ENCODE assay signal across 7 cellular contexts in genomic region chr20:31740208-31740607, GRCh38. TPM values are rescaled to one million over a fixed set of nuclear protein-coding genes. Genes with fewer than 3 reads are reported as not detected.
DNase-seq lines count a peak whose midpoint lies in the region; TF ChIP-seq lines count a peak whose summit lies in the region.

No MANE protein-coding gene starts in this region.

- H3K4me3 ChIP-seq in GM06990 (replicated peaks; ENCODE audit: low read depth, low read length) (peak overlapping the region; percentile 87), Loucy (ENCODE audit: low read length, poor library complexity, severe bottlenecking) (peak overlapping the region; percentile 96), brain microvascular endothelial cell (ENCODE audit: low read depth, low read length) (peak overlapping the region; percentile 99), neuronal stem cell (ENCODE audit: low read length in 2 of 2) (peak overlapping the region; percentile 73 to 75)

- H3K9ac ChIP-seq in Loucy (ENCODE audit: low read depth, low read length, poor library complexity, severe bottlenecking) (peak overlapping the region; percentile 93), neuronal stem cell (ENCODE audit: low read depth, low read length, poor library complexity) (no peak overlapping the region)

- no peak overlapping the region for H4K91ac ChIP-seq in neuronal stem cell (ENCODE audit: low read depth, low read length, poor library complexity)

- peaks cover 23% of the 10 kb centered on the region for H4K20me1 ChIP-seq in Loucy (ENCODE audit: insufficient read depth, low read length, poor library complexity, severe bottlenecking)

- no peak overlapping the region for H2AK5ac ChIP-seq in neuronal stem cell (ENCODE audit: low read depth, low read length)

- H3F3A ChIP-seq in Loucy (ENCODE audit: low read depth): no peaks in the 10 kb centered on the region

- peaks cover 69% of the 10 kb centered on the region for H3K79me2 ChIP-seq in Loucy (ENCODE audit: insufficient read depth, low read length)

- H3K23ac ChIP-seq in neuronal stem cell (ENCODE audit: low read depth, low read length, poor library complexity): no peak overlapping the region

- H2BK5ac ChIP-seq in neuronal stem cell (ENCODE audit: low read length): no peak overlapping the region

- H4K8ac ChIP-seq in neuronal stem cell (ENCODE audit: low read depth, low read length): no peak overlapping the region

- TF ChIP-seq CTCF in GM06990 (IDR thresholded peaks at IDR 0.05; ENCODE audit: insufficient read depth, low read length, poor library complexity, severe bottlenecking) (no peak), Loucy (conservative IDR thresholded peaks at IDR 0.05; ENCODE audit: low read length) (no peak), brain microvascular endothelial cell (IDR thresholded peaks at IDR 0.05; ENCODE audit: low read depth, low read length, missing control alignments) (no peak)

- H3K9me2 ChIP-seq in Loucy (replicated peaks; ENCODE audit: low read depth, low read length): no peaks in the 10 kb centered on the region

- H2BK120ac ChIP-seq in neuronal stem cell (ENCODE audit: low read depth, low read length): no peak overlapping the region

- DNase-seq in GM06990 (ENCODE audit: extremely low read depth, insufficient read length) (peak; percentile 34), brain microvascular endothelial cell (peak; percentile 62), neuronal stem cell (ENCODE audit: low spot score) (no peak), HUDEP-2 (lab: John Stamatoyannopoulos, UW; ENCODE audit: unreplicated experiment in 76 of 76) (no peak), hippocampal formation (lab: John Stamatoyannopoulos, UW) (no peak)
- DNase-seq in activated effector memory CD4-positive, alpha-beta T cell treated with Interleukin-2 at 50 U/mL for 16 hours: no peak

- H3K4me2 ChIP-seq in Loucy (ENCODE audit: low read depth, low read length, poor library complexity, severe bottlenecking) (peak overlapping the region; percentile 83), neuronal stem cell (ENCODE audit: insufficient read depth, low read length, poor library complexity, severe bottlenecking) (peak overlapping the region; percentile 52)

- no peak overlapping the region for H2BK12ac ChIP-seq in neuronal stem cell (ENCODE audit: low read length)

- no peak overlapping the region for H2BK15ac ChIP-seq in neuronal stem cell (ENCODE audit: low read length)

- no peak overlapping the region for H3K4ac ChIP-seq in neuronal stem cell (ENCODE audit: low read length)

- H2AFZ ChIP-seq in Loucy (ENCODE audit: low read length): no peak overlapping the region
- H2AFZ ChIP-seq in neuronal stem cell (ENCODE audit: low read length): no peak overlapping the region

- H3K9me3 ChIP-seq in Loucy (ENCODE audit: insufficient read depth, low read depth, low read length) (no peaks in the 10 kb centered on the region), neuronal stem cell (replicated peaks in 1 of 2; ENCODE audit: control insufficient read depth in 2 of 2, insufficient read depth in 1 of 2, low read depth in 1 of 2, low read length in 2 of 2) (no peaks in the 10 kb centered on the region)

- peaks cover 4% of the 10 kb centered on the region for H3K79me1 ChIP-seq in neuronal stem cell (ENCODE audit: low read depth, low read length)

- H3K27me3 ChIP-seq in GM06990 (replicated peaks; ENCODE audit: control insufficient read depth, insufficient read depth, low read length) (no peaks in the 10 kb centered on the region), Loucy (ENCODE audit: insufficient read depth, low read length, poor library complexity, severe bottlenecking) (no peaks in the 10 kb centered on the region), brain microvascular endothelial cell (replicated peaks) (no peaks in the 10 kb centered on the region), neuronal stem cell (ENCODE audit: control insufficient read depth in 3 of 3, insufficient read depth in 3 of 3, low read depth in 1 of 3, low read length in 3 of 3) (no peaks in the 10 kb centered on the region)

- H3K27ac ChIP-seq in brain microvascular endothelial cell (peak overlapping the region; percentile 86), neuronal stem cell (replicated peaks; ENCODE audit: low read length) (no peak overlapping the region)

- H3K36me3 ChIP-seq in GM06990 (ENCODE audit: control insufficient read depth, insufficient read depth, low read length) (no peaks in the 10 kb centered on the region; the same call in 1 of the 2 replicates), Loucy (ENCODE audit: insufficient read depth, low read length) (peaks cover 6% of the 10 kb centered on the region; the same call in 1 of the 2 replicates), brain microvascular endothelial cell (replicated peaks) (no peaks in the 10 kb centered on the region), neuronal stem cell (replicated peaks in 1 of 2; ENCODE audit: control insufficient read depth in 2 of 2, insufficient read depth in 2 of 2, low read length in 2 of 2) (peaks cover 6 to 35% of the 10 kb centered on the region in 2 donors)

- no peak overlapping the region for H3K14ac ChIP-seq in neuronal stem cell (ENCODE audit: low read length)

- WGBS in neuronal stem cell (ENCODE audit: extremely low coverage in 2 of 2, insufficient read length in 2 of 2, insufficient replicate concordance in 1 of 2), 2 donors: no CpG with 5 or more reads among the region's 1 CpG

- H3K4me1 ChIP-seq in Loucy (ENCODE audit: insufficient read depth, low read length, poor library complexity, severe bottlenecking) (peaks cover 30% of the 10 kb centered on the region), neuronal stem cell (ENCODE audit: control insufficient read depth in 2 of 2, insufficient read depth in 1 of 2, low read depth in 1 of 2, low read length in 2 of 2) (peaks cover 4 to 5% of the 10 kb centered on the region in 2 donors)

- in situ Hi-C loops in brain microvascular endothelial cell (cut with HindIII; ENCODE audit: low pct_ligation_motif_present, low sequenced_read_pairs): no loop called here

- no peak overlapping the region for H3K18ac ChIP-seq in neuronal stem cell (ENCODE audit: low read length)

RNA-seq across cellular contexts. Expression of gene TPX2, which starts 1.1 kb away (rescaled TPM):
- 174 TPM for polyA plus RNA-seq in neuronal stem cell (2013, experiment 1 of 2)
- polyA plus RNA-seq in neuronal stem cell (2013, experiment 2 of 2): 172 TPM

RNA-seq across cellular contexts. Expression of gene BCL2L1, which starts 17.5 kb away (rescaled TPM):
- 37.9 TPM for polyA plus RNA-seq in neuronal stem cell (2013, experiment 1 of 2)
- 38.2 TPM for polyA plus RNA-seq in neuronal stem cell (2013, experiment 2 of 2)

Comparison
In these comparisons a context has a peak if more than half of its experiments do, and no peak if none do; other contexts are left out.
1. DNase-seq: peak in GM06990 (single experiment) and brain microvascular endothelial cell (single experiment); none in neuronal stem cell (single experiment), HUDEP-2 (0 of 76), activated effector memory CD4-positive, alpha-beta T cell treated with Interleukin-2 at 50 U/mL for 16 hours (single experiment) and hippocampal formation (0 of 2).
2. Peak in every context shown above with its lines, with median percentiles within 50 percentile points of each other: H3K4me3 ChIP-seq.